ENCODE assay signal across 12 cellular contexts in genomic region chr2:24871852-24872323, GRCh38. TPM values are rescaled to one million over a fixed set of nuclear protein-coding genes. Genes with fewer than 3 reads are reported as not detected.
DNase-seq lines count a peak whose midpoint lies in the region; ATAC-seq and TF ChIP-seq lines count a peak whose summit lies in the region.
"Had no signal": no experiment of that assay in that cellular context is flagged by ENCODE, and none has a peak within 500 bp of the region (broad histone marks: within the 10 kb centered on the region; RNA-seq: fewer than 3 reads in every experiment).

No MANE protein-coding gene starts in this region.

- peak; percentile 75 for DNase-seq in DMS 273 (lab: John Stamatoyannopoulos, UW; ENCODE audit: unreplicated experiment)
- no peak for DNase-seq in DMS 273 treated with DMSO at 0.1 percent for 48 hours (lab: John Stamatoyannopoulos, UW)
- DNase-seq in fibroblast of the conjunctiva (ENCODE audit: low read depth) = peak; percentile 30
- DNase-seq in uterus = no peak
- no peak for DNase-seq in retina
- DNase-seq in COLO668 (lab: John Stamatoyannopoulos, UW; ENCODE audit: unreplicated experiment) = no peak
- DNase-seq: activated CD4-positive, CD25-positive, alpha-beta regulatory T cell; amygdala; MV-4-11 had no signal

- TF ChIP-seq CTCF in uterus (IDR thresholded peaks at IDR 0.05) = no peak

- TF ChIP-seq POLR2A in uterus (IDR thresholded peaks at IDR 0.05) = no peak

- H3K4me3 ChIP-seq in mucosa of rectum (ENCODE audit: low read length in 2 of 2) = no peak overlapping the region
- H3K4me3 ChIP-seq in uterus = no peak overlapping the region

- H3K4me1 ChIP-seq in mucosa of rectum (ENCODE audit: control insufficient read depth in 2 of 2, insufficient read depth in 2 of 2, low read length in 2 of 2) (peaks cover 0 to 2% of the 10 kb centered on the region in 2 donors), uterus (no peaks in the 10 kb centered on the region)

- no peak for ATAC-seq in HG03520 (IDR thresholded peaks at IDR 0.05; ENCODE audit: unreplicated experiment)

- H3K36me3 ChIP-seq in mucosa of rectum (ENCODE audit: control insufficient read depth in 2 of 2, insufficient read depth in 2 of 2, low read length in 2 of 2) (no peaks in the 10 kb centered on the region), uterus (no peaks in the 10 kb centered on the region)

- intact Hi-C loops in uterus (cut with DNase I; ENCODE audit: low total_unique reads) = no loop called here

- no peak overlapping the region for H3K9ac ChIP-seq in mucosa of rectum (ENCODE audit: low read depth in 1 of 2, low read length in 2 of 2)

- H3K27me3 ChIP-seq in mucosa of rectum (ENCODE audit: control insufficient read depth in 2 of 2, insufficient read depth in 2 of 2, low read length in 2 of 2) = no peaks in the 10 kb centered on the region
- H3K27me3 ChIP-seq in uterus = no peaks in the 10 kb centered on the region

- H3K27ac ChIP-seq in mucosa of rectum (ENCODE audit: low read depth in 2 of 2, low read length in 2 of 2) (peak overlapping the region; percentile 14 to 43), uterus (peak overlapping the region; percentile 46 to 49)
- H3K27ac ChIP-seq: 22Rv1 had no signal

- H3K9me3 ChIP-seq in mucosa of rectum (ENCODE audit: control insufficient read depth in 2 of 2, low read length in 2 of 2) (no peaks in the 10 kb centered on the region), uterus (no peaks in the 10 kb centered on the region)

RNA-seq across cellular contexts. Expression of gene ADCY3, which starts 48.1 kb away (rescaled TPM):
- total RNA-seq in uterus = 100 to 1,000 TPM in 1 of 4 donors, 10 to 100 TPM in 3; 37.9 to 104 (median 51.7) TPM

Comparison
In these comparisons a context has a peak if more than half of its experiments do, and no peak if none do; other contexts are left out.
1. DNase-seq: peak in DMS 273 (single experiment) and fibroblast of the conjunctiva (single experiment); none in DMS 273 treated with DMSO at 0.1 percent for 48 hours (single experiment), uterus (0 of 2), retina (single experiment) and COLO668 (single experiment).